In genomic region chr3:11582123-11582968, GRCh38 we compare ENCODE assay signal across 8 cellular contexts.
DNase-seq lines count a peak whose midpoint lies in the region; TF ChIP-seq lines count a peak whose summit lies in the region.

No MANE protein-coding gene starts in this region.

- H3K27ac ChIP-seq in parathyroid adenoma = peak overlapping the region; percentile 34
- no peak overlapping the region for H3K27ac ChIP-seq in effector memory CD4-positive, alpha-beta T cell (ENCODE audit: insufficient read depth, low read length, poor library complexity, severe bottlenecking)

- H3K9me3 ChIP-seq in adipocyte (ENCODE audit: control insufficient read depth, low read length) = no peaks in the 10 kb centered on the region
- no peaks in the 10 kb centered on the region for H3K9me3 ChIP-seq in parathyroid adenoma (ENCODE audit: control insufficient read depth, low read length)
- no peaks in the 10 kb centered on the region for H3K9me3 ChIP-seq in effector memory CD4-positive, alpha-beta T cell (ENCODE audit: control insufficient read depth, low read length)

- peaks cover 60% of the 10 kb centered on the region for H3K79me2 ChIP-seq in parathyroid adenoma

- H3K9ac ChIP-seq in adipocyte (ENCODE audit: low read length) (peak overlapping the region; percentile 72), parathyroid adenoma (no peak overlapping the region)

- H3K4me2 ChIP-seq in parathyroid adenoma (ENCODE audit: low read length) = peak overlapping the region; percentile 72

- H3K36me3 ChIP-seq in adipocyte (ENCODE audit: control insufficient read depth, insufficient read depth, low read length, severe bottlenecking) (no peaks in the 10 kb centered on the region), parathyroid adenoma (ENCODE audit: control insufficient read depth, insufficient read depth, low read length) (no peaks in the 10 kb centered on the region)
- no peaks in the 10 kb centered on the region for H3K36me3 ChIP-seq in effector memory CD4-positive, alpha-beta T cell (ENCODE audit: control insufficient read depth, insufficient read depth, low read length)

- intact Hi-C loops in cardiac septum (cut with DNase I) = no loop called here

- H3K27me3 ChIP-seq in adipocyte (replicated peaks; ENCODE audit: control insufficient read depth, insufficient read depth, low read length) (no peaks in the 10 kb centered on the region), parathyroid adenoma (ENCODE audit: control insufficient read depth, insufficient read depth, low read length) (no peaks in the 10 kb centered on the region)
- no peaks in the 10 kb centered on the region for H3K27me3 ChIP-seq in effector memory CD4-positive, alpha-beta T cell (replicated peaks; ENCODE audit: control insufficient read depth, insufficient read depth, low read length, poor library complexity, severe bottlenecking)

- DNase-seq in adipocyte (ENCODE audit: low read depth) = peak; percentile 95
- DNase-seq in cardiac septum (ENCODE audit: low spot score) = peak; percentile 88
- DNase-seq in cortex of kidney (lab: John Stamatoyannopoulos, UW) = no peak
- no peak for DNase-seq in effector memory CD4-positive, alpha-beta T cell
- no peak for DNase-seq in effector CD8-positive, alpha-beta T cell (lab: John Stamatoyannopoulos, UW)

- TF ChIP-seq RAD21 in Ishikawa (IDR thresholded peaks at IDR 0.05; ENCODE audit: low read depth) = peak; percentile 1; the same call in 1 of the 2 replicates

- H2AFZ ChIP-seq in parathyroid adenoma = peak overlapping the region; percentile 3

- TF ChIP-seq EP300 in Ishikawa (IDR thresholded peaks at IDR 0.05; ENCODE audit: borderline replicate concordance) = no peak

- peaks cover 64% of the 10 kb centered on the region for H3K4me1 ChIP-seq in adipocyte (ENCODE audit: control insufficient read depth, insufficient read depth, low read length)
- peaks cover 4% of the 10 kb centered on the region for H3K4me1 ChIP-seq in parathyroid adenoma
- H3K4me1 ChIP-seq in effector memory CD4-positive, alpha-beta T cell (ENCODE audit: control insufficient read depth, insufficient read depth, low read length, poor library complexity, severe bottlenecking) = no peaks in the 10 kb centered on the region

- TF ChIP-seq CTCF in GM12875 (IDR thresholded peaks at IDR 0.05; ENCODE audit: borderline replicate concordance, insufficient read depth, low read depth, low read length) (no peak), parathyroid adenoma (IDR thresholded peaks at IDR 0.05) (no peak)

- H3K4me3 ChIP-seq in GM12875 (ENCODE audit: low read depth, low read length) (peak overlapping the region; percentile 34), adipocyte (ENCODE audit: low read length) (peak overlapping the region; percentile 78), parathyroid adenoma (ENCODE audit: low read depth, low read length) (peak overlapping the region; percentile 41)
- H3K4me3 ChIP-seq in effector memory CD4-positive, alpha-beta T cell (ENCODE audit: insufficient read depth, low read depth, low read length, poor library complexity, severe bottlenecking) = no peak overlapping the region

TF ChIP-seq in Ishikawa, 13 proteins besides CTCF, POLR2A, EP300 and RAD21:
- no peak for TF ChIP-seq YY1 (IDR thresholded peaks at IDR 0.05; ENCODE audit: low read depth)
- TF ChIP-seq EGR1 (IDR thresholded peaks at IDR 0.05) = no peak
- TF ChIP-seq TAF1 (IDR thresholded peaks at IDR 0.05; ENCODE audit: low read depth) = peak; percentile 39; the same call in 1 of the 2 replicates
- TF ChIP-seq FOXM1 (IDR thresholded peaks at IDR 0.05; ENCODE audit: borderline replicate concordance, low read depth) = peak; percentile 18; the same call in 1 of the 2 replicates
- 0 out of 2 replicates have a peak, but pooled peaks have one; percentile 73 for TF ChIP-seq ZBTB7A (IDR thresholded peaks at IDR 0.05; ENCODE audit: low read depth)
- TF ChIP-seq NFIC (IDR thresholded peaks at IDR 0.05) = peak; percentile 91
- TF ChIP-seq TEAD4 (IDR thresholded peaks at IDR 0.05) = no peak

Comparison
In these comparisons a context has a peak if more than half of its experiments do, and no peak if none do; other contexts are left out.
1. DNase-seq: peak in adipocyte (single experiment) and cardiac septum (single experiment); none in cortex of kidney (single experiment), effector memory CD4-positive, alpha-beta T cell (0 of 3) and effector CD8-positive, alpha-beta T cell (single experiment).